Comparison of ENCODE assay signal across 1 cellular context in the genomic region with DNA sequence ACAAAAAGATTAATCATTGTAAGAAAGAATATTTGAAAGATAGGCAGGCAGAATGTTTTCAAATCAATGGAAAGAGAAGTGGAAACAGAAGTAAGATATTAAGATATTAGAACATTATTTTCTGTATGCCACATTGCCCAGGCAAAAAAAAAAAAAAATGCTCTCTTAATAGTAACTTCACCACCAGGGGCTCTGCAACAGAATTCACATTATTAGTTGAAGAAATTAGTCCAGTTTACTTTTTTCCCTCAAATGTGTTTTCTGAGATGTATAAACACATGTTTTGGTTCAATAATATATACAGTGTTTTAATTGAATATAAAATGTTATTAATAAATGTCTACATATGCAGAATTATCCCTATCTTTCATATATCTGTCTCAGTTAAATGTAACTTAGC.
TF ChIP-seq lines count a peak whose summit lies in the region.

No MANE protein-coding gene starts in this region.

TF ChIP-seq in IMR-90, 13 proteins besides CTCF, POLR2A, EP300 and RAD21 (continued from another document):
- TF ChIP-seq, protein P1, sequence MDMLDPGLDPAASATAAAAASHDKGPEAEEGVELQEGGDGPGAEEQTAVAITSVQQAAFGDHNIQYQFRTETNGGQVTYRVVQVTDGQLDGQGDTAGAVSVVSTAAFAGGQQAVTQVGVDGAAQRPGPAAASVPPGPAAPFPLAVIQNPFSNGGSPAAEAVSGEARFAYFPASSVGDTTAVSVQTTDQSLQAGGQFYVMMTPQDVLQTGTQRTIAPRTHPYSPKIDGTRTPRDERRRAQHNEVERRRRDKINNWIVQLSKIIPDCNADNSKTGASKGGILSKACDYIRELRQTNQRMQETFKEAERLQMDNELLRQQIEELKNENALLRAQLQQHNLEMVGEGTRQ (IDR thresholded peaks at IDR 0.05; ENCODE audit: low read depth, low read length): no peak
